ENCODE assay signal across 16 cellular contexts in the genomic region with DNA sequence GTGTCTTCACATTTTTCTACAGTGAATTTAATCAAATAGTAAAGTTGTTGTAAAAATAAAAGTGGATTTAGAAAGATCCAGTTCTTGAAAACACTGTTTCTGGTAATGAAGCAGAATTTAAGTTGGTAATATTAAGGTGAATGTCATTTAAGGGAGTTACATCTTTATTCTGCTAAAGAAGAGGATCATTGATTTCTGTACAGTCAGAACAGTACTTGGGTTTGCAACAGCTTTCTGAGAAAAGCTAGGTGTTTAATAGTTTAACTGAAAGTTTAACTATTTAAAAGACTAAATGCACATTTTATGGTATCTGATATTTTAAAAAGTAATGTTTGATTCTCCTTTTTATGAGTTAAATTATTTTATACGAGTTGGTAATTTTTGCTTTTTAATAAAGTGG.
"Had no signal": no experiment of that assay in that cellular context is flagged by ENCODE, and none has a peak within 500 bp of the region (broad histone marks: within the 10 kb centered on the region; RNA-seq: fewer than 3 reads in every experiment).

No MANE protein-coding gene starts in this region.

- H3K9me3 ChIP-seq: heart left ventricle, prostate gland, spleen, thoracic aorta, vagina had no signal

- H3K27me3 ChIP-seq: heart left ventricle, spleen, vagina had no signal

- H3K4me1 ChIP-seq: heart left ventricle, prostate gland, spleen, vagina had no signal

- H3K27ac ChIP-seq: heart left ventricle, prostate gland, spleen, thoracic aorta, vagina had no signal

- H3K4me3 ChIP-seq: heart left ventricle, prostate gland, spleen, thoracic aorta, vagina had no signal

- DNase-seq: activated CD4-positive, alpha-beta memory T cell treated with anti-CD3 and anti-CD28 coated beads for 36 hours; activated CD4-positive, alpha-beta T cell treated with anti-CD3 and anti-CD28 coated beads for 48 hours; activated effector memory CD4-positive, alpha-beta T cell treated with anti-CD3 and anti-CD28 coated beads, Interleukin-2, amount 50 U/mL, for 16 hours; activated naive CD4-positive, alpha-beta T cell treated with anti-CD3 and anti-CD28 coated beads, Interleukin-2, amount 50 U/mL, for 16 hours; activated T-cell treated with anti-CD3 and anti-CD28 coated beads for 4 hours; anterior cingulate cortex; heart left ventricle; islet precursor cell; left cardiac atrium; spleen; stimulated activated CD4-positive, alpha-beta T cell treated with anti-CD3 and anti-CD28 coated beads, Interleukin-4, amount 100 ng/mL, for 24 hours; stimulated activated naive CD4-positive, alpha-beta T cell treated with Interleukin-2 at 50 U/mL for 16 hours had no signal

- ATAC-seq: heart left ventricle; left cardiac atrium; natural killer cell treated with Interleukin-12 subunit alpha and Interleukin-12 subunit beta and Interleukin-15 and Interleukin-18, amount 100 ng/mL, for 72 hours had no signal
